ENCODE assay signal across 8 cellular contexts in genomic region chr5:131281133-131281867, GRCh38. TPM values are rescaled to one million over a fixed set of nuclear protein-coding genes. Genes with fewer than 3 reads are reported as not detected.
A peak's percentile ranks its signal among the peaks of the same experiment; 100 is the strongest.
DNase-seq lines count a peak whose midpoint lies in the region; ATAC-seq, FAIRE-seq and TF ChIP-seq lines count a peak whose summit lies in the region.

No MANE protein-coding gene starts in this region.

- DNase-seq in astrocyte of the hippocampus (ENCODE audit: low read depth, low spot score) = peak; percentile 34
- no peak for DNase-seq in osteocyte (ENCODE audit: extremely low spot score, unreplicated experiment)
- no peak for DNase-seq in kidney glomerular epithelial cell (lab: John Stamatoyannopoulos, UW)
- DNase-seq in SHP77 treated with DMSO at 0.1 percent for 48 hours (lab: John Stamatoyannopoulos, UW) = no peak
- DNase-seq in EL = no peak
- DNase-seq in urothelium cell line (ENCODE audit: low spot score) = no peak

- FAIRE-seq in urothelium cell line (lab: Jason Lieb, UNC) = no peak

- H3K4me3 Mint-ChIP-seq in osteocyte (ENCODE audit: unreplicated experiment) = no peak overlapping the region

- peak; percentile 51 for ATAC-seq in GM18909 (IDR thresholded peaks at IDR 0.05; ENCODE audit: poor library complexity, unreplicated experiment)
- ATAC-seq in HG03095 (IDR thresholded peaks at IDR 0.05; ENCODE audit: unreplicated experiment) = peak; percentile 40

- no peaks in the 10 kb centered on the region for H3K9me3 Mint-ChIP-seq in osteocyte (ENCODE audit: unreplicated experiment)

- peak overlapping the region; percentile 64 for H3K27ac Mint-ChIP-seq in osteocyte (ENCODE audit: unreplicated experiment)

- peaks cover 33% of the 10 kb centered on the region for H3K4me1 Mint-ChIP-seq in osteocyte (ENCODE audit: unreplicated experiment)

- no peaks in the 10 kb centered on the region for H3K27me3 Mint-ChIP-seq in osteocyte (ENCODE audit: unreplicated experiment)

- TF ChIP-seq CTCF in osteocyte (IDR thresholded peaks at IDR 0.05) = no peak

- H3K36me3 Mint-ChIP-seq in osteocyte (ENCODE audit: unreplicated experiment) = no peaks in the 10 kb centered on the region

RNA-seq across cellular contexts. Expression of gene CDC42SE2, which starts 17.4 kb away (rescaled TPM):
- total RNA-seq in osteocyte = 21.6 and 22.9 TPM in 2 replicates
